6 cellular contexts compared by ENCODE assay signal in genomic region chr9:86102626-86103025, GRCh38.
"Had no signal": no experiment of that assay in that cellular context is flagged by ENCODE, and none has a peak within 500 bp of the region (broad histone marks: within the 10 kb centered on the region; RNA-seq: fewer than 3 reads in every experiment).

No MANE protein-coding gene starts in this region.

- H3K4me3 Mint-ChIP-seq: GM23338, H9 had no signal

- H3K9me3 Mint-ChIP-seq: GM23338, H9 had no signal

- H3K4me2 ChIP-seq: GM23338 had no signal

- H3K4me3 ChIP-seq: GM23338, K562 had no signal

- H3K27ac Mint-ChIP-seq: GM23338, H9 had no signal

- H3K27ac ChIP-seq: HL-60 had no signal

- H2AFZ ChIP-seq: GM23338 had no signal

- ATAC-seq: GM23338, K562 had no signal

- DNase-seq: H9, HCEC 1CT, IMR-90 had no signal
